ENCODE assay signal across 34 cellular contexts in the genomic region with DNA sequence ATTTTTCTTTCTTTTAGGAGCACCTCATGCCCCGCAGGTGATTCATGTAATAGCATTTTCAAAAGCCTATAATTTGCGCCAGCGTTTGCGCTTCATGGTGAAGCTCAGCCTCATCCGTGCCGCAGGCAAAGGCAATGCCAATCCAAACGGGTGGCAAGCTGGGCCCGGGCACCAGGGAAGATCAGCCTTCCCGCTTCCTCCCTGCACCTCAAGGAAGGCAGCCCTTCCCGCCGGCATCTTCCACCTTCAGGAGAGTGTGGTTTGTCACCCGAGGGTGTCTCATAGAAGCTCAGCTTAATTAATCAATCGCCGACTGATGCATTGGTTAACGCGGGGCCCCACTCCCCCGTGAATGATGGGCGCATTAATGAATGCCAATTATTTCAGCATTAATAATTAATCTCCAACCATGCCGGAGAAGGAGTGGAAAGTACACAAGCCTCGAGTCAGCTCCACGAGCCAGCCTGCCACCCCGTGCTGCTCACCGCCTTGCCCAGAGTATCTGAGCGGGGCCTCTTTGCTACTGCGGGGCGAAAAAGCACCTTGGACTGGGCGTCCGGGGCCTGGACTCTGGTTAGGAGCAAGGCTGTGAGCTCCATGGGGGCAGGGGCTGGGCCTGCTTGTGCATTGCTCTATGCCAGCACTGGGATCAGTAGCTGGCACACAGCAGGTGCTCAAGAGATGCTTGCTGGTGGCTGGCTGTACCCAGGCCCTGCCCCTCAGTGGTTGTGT.
"Had no signal": no experiment of that assay in that cellular context is flagged by ENCODE, and none has a peak within 500 bp of the region (broad histone marks: within the 10 kb centered on the region; RNA-seq: fewer than 3 reads in every experiment).

No MANE protein-coding gene starts in this region.

- FAIRE-seq: RCC 7860 had no signal

- H3K36me3 ChIP-seq: brain microvascular endothelial cell had no signal

- H3K9ac ChIP-seq: KMS-11 had no signal

- ATAC-seq: activated CD8-positive, alpha-beta memory T cell treated with anti-CD3 and anti-CD28 coated beads, Interleukin-2, amount 10 ng/mL, durations not matched to agents 7 days and 5 days had no signal

- DNase-seq: activated B cell treated with CpG ODN at 0.5 μM for 24 hours; activated CD4-positive, alpha-beta memory T cell treated with anti-CD3 and anti-CD28 coated beads, Interleukin-2, amount 10 ng/mL, durations not matched to agents 7 days and 5 days; activated CD4-positive, alpha-beta T cell treated with anti-CD3 and anti-CD28 coated beads for 4 hours; activated CD4-positive, CD25-positive, alpha-beta regulatory T cell treated with anti-CD3 and anti-CD28 coated beads, Interleukin-2, amount 50 U/mL, for 72 hours; activated CD8-positive, alpha-beta memory T cell treated with anti-CD3 and anti-CD28 coated beads for 24 hours; activated CD8-positive, alpha-beta memory T cell treated with anti-CD3 and anti-CD28 coated beads, Interleukin-2, amount 10 ng/mL, durations not matched to agents 7 days and 5 days; activated CD8-positive, alpha-beta memory T cell treated with anti-CD3 and anti-CD28 coated beads, Interleukin-2, amount 50 U/mL, for 48 hours; activated effector memory CD4-positive, alpha-beta T cell treated with anti-CD3 and anti-CD28 coated beads, Interleukin-2, amount 50 U/mL, for 16 hours; activated naive CD4-positive, alpha-beta T cell; activated naive CD4-positive, alpha-beta T cell treated with anti-CD3 and anti-CD28 coated beads, Interleukin-2, amount 50 U/mL, for 16 hours; activated naive CD8-positive, alpha-beta T cell treated with anti-CD3 and anti-CD28 coated beads for 36 hours; activated T-cell treated with anti-CD3 and anti-CD28 coated beads, Interleukin-2, amount 50 U/mL, for 48 hours; amniotic stem cell; aorta; brain microvascular endothelial cell; MM.1S; MV-4-11; NCI-H1092; NCI-H187 treated with DMSO at 0.1 percent for 48 hours; NCI-H510A treated with DMSO at 0.1 percent for 48 hours; NCI-H526 treated with DMSO at 0.1 percent for 48 hours; NCI-H82; NK-92 treated with Interleukin-12 subunit alpha and Interleukin-12 subunit beta, amount 100 ng/mL, for 24 hours; PC-9; Right ventricle myocardium superior; SW 1271; T-helper 1 cell; T-helper 2 cell; T-helper 9 cell had no signal

- H3K4me2 ChIP-seq: KMS-11, PC-9 had no signal

- H3K4me3 ChIP-seq: coronary artery, PC-9 had no signal

- H3K27ac ChIP-seq: brain microvascular endothelial cell, coronary artery, KMS-11, PC-9, RWPE1, VCaP had no signal
